24 cellular contexts compared by ENCODE assay signal in genomic region chr1:168375901-168376300, GRCh38.
A peak's percentile ranks its signal among the peaks of the same experiment; 100 is the strongest.
DNase-seq lines count a peak whose midpoint lies in the region; ATAC-seq, FAIRE-seq and TF ChIP-seq lines count a peak whose summit lies in the region.
"Had no signal": no experiment of that assay in that cellular context is flagged by ENCODE, and none has a peak within 500 bp of the region (broad histone marks: within the 10 kb centered on the region; RNA-seq: fewer than 3 reads in every experiment).

No MANE protein-coding gene starts in this region.

- TF ChIP-seq CTCF in HepG2 (CRISPR knock-in tag; IDR thresholded peaks at IDR 0.05) (no peak), right lobe of liver (IDR thresholded peaks at IDR 0.05) (no peak), left lung (IDR thresholded peaks at IDR 0.05) (no peak), WERI-Rb-1 (IDR thresholded peaks at IDR 0.05; ENCODE audit: low read depth, low read length) (no peak)

- no peak for FAIRE-seq in HepG2 (lab: Jason Lieb, UNC)
- FAIRE-seq: A549, GM12878, GM12892, GM18507 had no signal

- DNase-seq in HepG2 (ENCODE audit: low spot score) (no peak), right lobe of liver (no peak), left lung (no peak), WERI-Rb-1 (no peak)
- DNase-seq: AML-193; C1 segment of cervical spinal cord; CD4-positive, alpha-beta memory T cell; CD4-positive, CD25-positive, alpha-beta regulatory T cell; CD8-positive, alpha-beta memory T cell; COR-L47; DMS 273 treated with DMSO at 0.1 percent for 48 hours; DMS153; DMS53; DMS79; DND-41; EL; GDM1 had no signal

- peaks cover 26% of the 10 kb centered on the region for H3K79me2 ChIP-seq in HepG2 (ENCODE audit: insufficient read depth, low read length)

- CTCF ChIA-PET in HepG2 (lab: Yijun Ruan, JAX; ENCODE audit: low intra/inter-chr PET ratio, low total read pairs) = no interaction called here

- H3K36me3 ChIP-seq in HepG2 (replicated peaks in 1 of 2; ENCODE audit: control insufficient read depth in 1 of 2, insufficient read depth in 2 of 2, low read length in 2 of 2) (peaks cover 1 to 3% of the 10 kb centered on the region in 2 experiments; a peak in 3 of 5 replicates), right lobe of liver (no peaks in the 10 kb centered on the region), left lung (no peaks in the 10 kb centered on the region), WERI-Rb-1 (no peaks in the 10 kb centered on the region)
- H3K36me3 ChIP-seq: BLaER1 had no signal

- H2AFZ ChIP-seq in HepG2 (ENCODE audit: low read length) = no peak overlapping the region

- POLR2A ChIA-PET in HepG2 (lab: Yijun Ruan, JAX) = no interaction called here

- H3K27me3 ChIP-seq in HepG2 (ENCODE audit: control insufficient read depth in 1 of 2, insufficient read depth in 2 of 2, low read length in 2 of 2) (no peaks in the 10 kb centered on the region), right lobe of liver (no peaks in the 10 kb centered on the region), left lung (no peaks in the 10 kb centered on the region), WERI-Rb-1 (ENCODE audit: insufficient read depth, low read depth, severe bottlenecking) (no peaks in the 10 kb centered on the region)
- H3K27me3 ChIP-seq: BLaER1 had no signal

- H3K27ac ChIP-seq in HepG2 (ENCODE audit: extremely low read length, insufficient read depth, low read length) (no peak overlapping the region), right lobe of liver (no peak overlapping the region), cingulate gyrus (ENCODE audit: low read depth, low read length) (peak overlapping the region; percentile 7), left lung (no peak overlapping the region), WERI-Rb-1 (no peak overlapping the region)
- H3K27ac ChIP-seq: 22Rv1, A549, BLaER1 had no signal

- H3K9ac ChIP-seq in HepG2 (ENCODE audit: insufficient read depth, low read depth, low read length) = no peak overlapping the region
- H3K9ac ChIP-seq: BLaER1 had no signal

- intact Hi-C loops in HepG2 (cut with micrococcal nuclease; ENCODE audit: unreplicated experiment) (no loop called here), right lobe of liver (cut with DNase I) (no loop called here), left lung (cut with DNase I) (no loop called here)

- 98% methylated on average over 3 of the region's 3 CpGs for WGBS in HepG2 (ENCODE audit: low lambda C conversion rate)
- WGBS in right lobe of liver (ENCODE audit: insufficient coverage, low coverage, low lambda C conversion rate, missing lambda C conversion rate) = 75% methylated on average over 3 of the region's 3 CpGs

- H3K4me3 ChIP-seq in HepG2 (replicated peaks in 1 of 3; ENCODE audit: insufficient read depth in 1 of 3, low read depth in 2 of 3, low read length in 3 of 3) = no peak overlapping the region
- H3K4me3 ChIP-seq in right lobe of liver = no peak overlapping the region
- H3K4me3 ChIP-seq in left lung = no peak overlapping the region
- no peak overlapping the region for H3K4me3 ChIP-seq in WERI-Rb-1 (ENCODE audit: low read depth, low read length)
- H3K4me3 ChIP-seq: A549, BLaER1, GM12878 had no signal

- H3K4me1 ChIP-seq in HepG2 (ENCODE audit: insufficient read depth, low read length) (no peaks in the 10 kb centered on the region), right lobe of liver (no peaks in the 10 kb centered on the region), left lung (no peaks in the 10 kb centered on the region)
- H3K4me1 ChIP-seq: BLaER1 had no signal

- peaks cover 4% of the 10 kb centered on the region for H4K20me1 ChIP-seq in HepG2 (ENCODE audit: insufficient read depth, low read length)
- H4K20me1 ChIP-seq: BLaER1 had no signal

- no TSS peak for BruUV-seq in HepG2 (replicated peaks; lab: Mats Ljungman, UMichigan)

- TF ChIP-seq EP300 in HepG2 (IDR thresholded peaks at IDR 0.05; ENCODE audit: low read depth in 2 of 2, low read length in 2 of 2) (no peak), HepG2 (CRISPR knock-in tag; IDR thresholded peaks at IDR 0.05; ENCODE audit: borderline replicate concordance) (no peak)

- H3K9me3 ChIP-seq in HepG2 (ENCODE audit: low read length) = no peaks in the 10 kb centered on the region
- no peaks in the 10 kb centered on the region for H3K9me3 ChIP-seq in right lobe of liver
- H3K9me3 ChIP-seq in left lung = no peaks in the 10 kb centered on the region
- H3K9me3 ChIP-seq in WERI-Rb-1 (ENCODE audit: severe bottlenecking) = no peaks in the 10 kb centered on the region
- H3K9me3 ChIP-seq: A549, BLaER1 had no signal

- TF ChIP-seq POLR2A in HepG2 (IDR thresholded peaks at IDR 0.05; ENCODE audit: insufficient read depth in 1 of 2, low read depth in 2 of 2, low read length in 2 of 2) = no peak
- TF ChIP-seq POLR2A in right lobe of liver (IDR thresholded peaks at IDR 0.05) = no peak

- in situ Hi-C loops in HepG2 (cut with HindIII; ENCODE audit: extremely low pct_ligation_motif_present, low pct_unique_long_range_greater_than_20kb) = no loop called here

- H3K4me2 ChIP-seq in HepG2 (ENCODE audit: low read depth, low read length) = no peak overlapping the region
- H3K4me2 ChIP-seq: A549, BLaER1 had no signal

- TF ChIP-seq RAD21 in HepG2 (CRISPR knock-in tag; IDR thresholded peaks at IDR 0.05) = no peak

- ATAC-seq in HepG2 = no peak
- ATAC-seq in right lobe of liver = no peak
- ATAC-seq in left lung = no peak
- ATAC-seq: A549, GM12878 had no signal

TF ChIP-seq in HepG2, 621 proteins besides CTCF, POLR2A, EP300 and RAD21:
- TF ChIP-seq ZFP62 (CRISPR knock-in tag; IDR thresholded peaks at IDR 0.05) (no peak), ZKSCAN1 (IDR thresholded peaks at IDR 0.05; ENCODE audit: low read length) (peak; percentile 75)
TF ChIP-seq in HepG2: peak in this region for 1.
